8 cellular contexts compared by ENCODE assay signal in genomic region chr1:170562644-170563338, GRCh38. TPM values are rescaled to one million over a fixed set of nuclear protein-coding genes. Genes with fewer than 3 reads are reported as not detected.
DNase-seq lines count a peak whose midpoint lies in the region; ATAC-seq lines count a peak whose summit lies in the region.

No MANE protein-coding gene starts in this region.

- H3K36me3 ChIP-seq in rectal smooth muscle tissue (ENCODE audit: control insufficient read depth, insufficient read depth, low read length): no peaks in the 10 kb centered on the region

- peak overlapping the region; percentile 33 for H3K27ac Mint-ChIP-seq in activated T-cell treated with anti-CD3 and anti-CD28 coated beads, Interleukin-2, amount 50 U/mL, for 72 hours
- H3K27ac Mint-ChIP-seq in activated T-helper 1 cell treated with anti-CD3 and anti-CD28 coated beads, Interleukin-12 subunit alpha, Interleukin-12 subunit beta, Interleukin-2, Interleukin-4 antibody, amounts not matched to agents 30 ng/mL and 10 ng/mL and 1 ng/mL, durations not matched to agents 14 hours and 24 hours and 36 hours: no peak overlapping the region

- ATAC-seq in Right ventricle myocardium inferior: peak; percentile 89
- peak; percentile 60 to 63 for ATAC-seq in activated T-cell treated with anti-CD3 and anti-CD28 coated beads, Interleukin-2, amount 50 U/mL, for 72 hours (replicated peaks in 1 of 2)
- ATAC-seq in Right ventricle myocardium superior (ENCODE audit: poor library complexity): peak; percentile 84

- H3K27me3 Mint-ChIP-seq in activated T-cell treated with anti-CD3 and anti-CD28 coated beads, Interleukin-2, amount 50 U/mL, for 72 hours (ENCODE audit: low read depth): no peaks in the 10 kb centered on the region
- H3K27me3 Mint-ChIP-seq in activated T-helper 1 cell treated with anti-CD3 and anti-CD28 coated beads, Interleukin-12 subunit alpha, Interleukin-12 subunit beta, Interleukin-2, Interleukin-4 antibody, amounts not matched to agents 30 ng/mL and 10 ng/mL and 1 ng/mL, durations not matched to agents 14 hours and 24 hours and 36 hours (ENCODE audit: insufficient read depth): peaks cover 5% of the 10 kb centered on the region

- H3K4me3 ChIP-seq in rectal smooth muscle tissue (ENCODE audit: low read length): no peak overlapping the region

- DNase-seq in Right ventricle myocardium inferior (ENCODE audit: missing footprints) (peak; percentile 68), cardiac septum (ENCODE audit: low spot score) (no peak), HK-2 (ENCODE audit: unreplicated experiment) (peak; percentile 39), Right ventricle myocardium superior (peak; percentile 47), hippocampal formation (lab: John Stamatoyannopoulos, UW) (no peak)
- DNase-seq in activated T-cell treated with anti-CD3 and anti-CD28 coated beads, Interleukin-2, amount 50 U/mL, for 72 hours: peak; percentile 16 to 27
- DNase-seq in activated T-helper 1 cell treated with anti-CD3 and anti-CD28 coated beads, Interleukin-12 subunit alpha, Interleukin-12 subunit beta, Interleukin-2, Interleukin-4 antibody, amounts not matched to agents 30 ng/mL and 10 ng/mL and 1 ng/mL, durations not matched to agents 14 hours and 24 hours and 36 hours (ENCODE audit: low spot score): no peak

- peak overlapping the region; percentile 30 for H3K27ac ChIP-seq in rectal smooth muscle tissue (ENCODE audit: low read depth, low read length)

- intact Hi-C loops in Right ventricle myocardium inferior (cut with DNase I) (no loop called here), cardiac septum (cut with DNase I) (no loop called here), Right ventricle myocardium superior (cut with DNase I) (no loop called here)
- intact Hi-C loops in activated T-helper 1 cell treated with anti-CD3 and anti-CD28 coated beads, Interleukin-12 subunit alpha, Interleukin-12 subunit beta, Interleukin-2, Interleukin-4 antibody, amounts not matched to agents 30 ng/mL and 10 ng/mL and 1 ng/mL, durations not matched to agents 14 hours and 24 hours and 36 hours (cut with micrococcal nuclease): no loop called here

- peaks cover 2 to 3% of the 10 kb centered on the region in 2 donors for H3K9me3 Mint-ChIP-seq in activated T-cell treated with anti-CD3 and anti-CD28 coated beads, Interleukin-2, amount 50 U/mL, for 72 hours
- H3K9me3 Mint-ChIP-seq in activated T-helper 1 cell treated with anti-CD3 and anti-CD28 coated beads, Interleukin-12 subunit alpha, Interleukin-12 subunit beta, Interleukin-2, Interleukin-4 antibody, amounts not matched to agents 30 ng/mL and 10 ng/mL and 1 ng/mL, durations not matched to agents 14 hours and 24 hours and 36 hours: peaks cover 18% of the 10 kb centered on the region

- H3K4me1 ChIP-seq in rectal smooth muscle tissue (ENCODE audit: control insufficient read depth, insufficient read depth, low read length): no peaks in the 10 kb centered on the region

- no peaks in the 10 kb centered on the region for H3K27me3 ChIP-seq in rectal smooth muscle tissue (ENCODE audit: control insufficient read depth, insufficient read depth, low read length)

- H3K4me3 Mint-ChIP-seq in activated T-cell treated with anti-CD3 and anti-CD28 coated beads, Interleukin-2, amount 50 U/mL, for 72 hours: peak overlapping the region; percentile 22 to 31
- no peak overlapping the region for H3K4me3 Mint-ChIP-seq in activated T-helper 1 cell treated with anti-CD3 and anti-CD28 coated beads, Interleukin-12 subunit alpha, Interleukin-12 subunit beta, Interleukin-2, Interleukin-4 antibody, amounts not matched to agents 30 ng/mL and 10 ng/mL and 1 ng/mL, durations not matched to agents 14 hours and 24 hours and 36 hours

- peaks cover 15% of the 10 kb centered on the region for H3K4me1 Mint-ChIP-seq in activated T-cell treated with anti-CD3 and anti-CD28 coated beads, Interleukin-2, amount 50 U/mL, for 72 hours (ENCODE audit: low read depth)
- peaks cover 16% of the 10 kb centered on the region for H3K4me1 Mint-ChIP-seq in activated T-helper 1 cell treated with anti-CD3 and anti-CD28 coated beads, Interleukin-12 subunit alpha, Interleukin-12 subunit beta, Interleukin-2, Interleukin-4 antibody, amounts not matched to agents 30 ng/mL and 10 ng/mL and 1 ng/mL, durations not matched to agents 14 hours and 24 hours and 36 hours (ENCODE audit: low read depth)

- peaks cover 0 to 5% of the 10 kb centered on the region in 2 donors for H3K36me3 Mint-ChIP-seq in activated T-cell treated with anti-CD3 and anti-CD28 coated beads, Interleukin-2, amount 50 U/mL, for 72 hours (ENCODE audit: insufficient read depth in 2 of 2)
- H3K36me3 Mint-ChIP-seq in activated T-helper 1 cell treated with anti-CD3 and anti-CD28 coated beads, Interleukin-12 subunit alpha, Interleukin-12 subunit beta, Interleukin-2, Interleukin-4 antibody, amounts not matched to agents 30 ng/mL and 10 ng/mL and 1 ng/mL, durations not matched to agents 14 hours and 24 hours and 36 hours (ENCODE audit: low read depth): no peaks in the 10 kb centered on the region

- H3K9ac ChIP-seq in rectal smooth muscle tissue (ENCODE audit: low read length): no peak overlapping the region

RNA-seq across cellular contexts. Expression of gene GORAB, which starts 30.8 kb away (rescaled TPM):
- total RNA-seq in Right ventricle myocardium inferior: 7.8 TPM
- total RNA-seq in cardiac septum: 13.0 TPM
- total RNA-seq in activated T-cell treated with anti-CD3 and anti-CD28 coated beads, Interleukin-2, amount 50 U/mL, for 72 hours: 10 to 100 TPM; 13.8 to 14.9 TPM
- 6.6 TPM for total RNA-seq in Right ventricle myocardium superior
- total RNA-seq in activated T-helper 1 cell treated with anti-CD3 and anti-CD28 coated beads, Interleukin-12 subunit alpha, Interleukin-12 subunit beta, Interleukin-2, Interleukin-4 antibody, amounts not matched to agents 30 ng/mL and 10 ng/mL and 1 ng/mL, durations not matched to agents 14 hours and 24 hours and 36 hours: 11.8 and 12.2 TPM in 2 replicates

Comparison
In these comparisons a context has a peak if more than half of its experiments do, and no peak if none do; other contexts are left out.
1. DNase-seq: peak in Right ventricle myocardium inferior (single experiment), HK-2 (single experiment), activated T-cell treated with anti-CD3 and anti-CD28 coated beads, Interleukin-2, amount 50 U/mL, for 72 hours (2 of 2) and Right ventricle myocardium superior (single experiment); none in cardiac septum (single experiment), hippocampal formation (0 of 2) and activated T-helper 1 cell treated with anti-CD3 and anti-CD28 coated beads, Interleukin-12 subunit alpha, Interleukin-12 subunit beta, Interleukin-2, Interleukin-4 antibody, amounts not matched to agents 30 ng/mL and 10 ng/mL and 1 ng/mL, durations not matched to agents 14 hours and 24 hours and 36 hours (single experiment).
2. Peak in every context shown above with its lines, with median percentiles within 50 percentile points of each other: ATAC-seq.